ENCODE assay signal across 27 cellular contexts in the genomic region with DNA sequence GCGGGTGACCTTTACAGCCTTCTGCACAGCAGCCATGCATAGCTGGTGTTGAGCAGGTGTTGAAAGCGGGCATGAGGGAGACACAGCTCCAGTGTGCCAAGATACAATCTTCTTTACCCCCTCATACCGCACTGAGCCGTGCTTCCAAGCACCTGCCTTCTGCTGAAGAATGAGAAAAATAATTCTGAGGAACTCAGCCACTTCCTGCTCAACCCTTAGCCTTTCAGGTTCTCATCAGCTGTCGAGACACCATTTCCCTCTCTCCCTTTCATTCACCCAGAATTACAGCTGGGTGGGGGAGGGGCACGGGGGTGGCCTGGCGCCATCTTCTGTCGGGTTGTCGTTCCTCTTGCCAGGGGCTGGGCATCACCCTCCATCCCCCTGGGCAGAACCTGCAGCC. TPM values are rescaled to one million over a fixed set of nuclear protein-coding genes. Genes with fewer than 3 reads are reported as not detected.
"Had no signal": no experiment of that assay in that cellular context is flagged by ENCODE, and none has a peak within 500 bp of the region (broad histone marks: within the 10 kb centered on the region; RNA-seq: fewer than 3 reads in every experiment).

No MANE protein-coding gene starts in this region.

- H3K9me3 Mint-ChIP-seq: activated CD4-positive, alpha-beta T cell treated with anti-CD3 and anti-CD28 coated beads, Interleukin-2, amount 10 ng/mL, durations not matched to agents 7 days and 5 days; endodermal cell; natural killer cell treated with Interleukin-12 subunit alpha and Interleukin-12 subunit beta and Interleukin-15 and Interleukin-18, amount 100 ng/mL, for 72 hours had no signal

- H3K36me3 Mint-ChIP-seq: activated naive CD8-positive, alpha-beta T cell; natural killer cell treated with Interleukin-12 subunit alpha and Interleukin-12 subunit beta and Interleukin-15 and Interleukin-18, amount 100 ng/mL, for 72 hours had no signal

- H3K27me3 Mint-ChIP-seq: activated naive CD8-positive, alpha-beta T cell; natural killer cell treated with Interleukin-12 subunit alpha and Interleukin-12 subunit beta and Interleukin-15 and Interleukin-18, amount 100 ng/mL, for 72 hours had no signal

- DNase-seq: activated CD4-positive, alpha-beta T cell treated with anti-CD3 and anti-CD28 coated beads, Interleukin-2, amount 10 ng/mL, durations not matched to agents 7 days and 5 days; activated CD4-positive, CD25-positive, alpha-beta regulatory T cell; activated effector memory CD4-positive, alpha-beta T cell treated with Interleukin-2 at 50 U/mL for 16 hours; amniotic stem cell; cerebellar nuclear complex; endodermal cell; esophagus squamous epithelium; gastrocnemius medialis; head of caudate nucleus; hypothalamus; left ventricle myocardium superior; mammary epithelial cell; midbrain; ovary; spleen; stimulated activated CD4-positive, alpha-beta T cell treated with anti-CD3 and anti-CD28 coated beads, Interleukin-4, amount 100 ng/mL, for 1 hour; stimulated activated naive CD4-positive, alpha-beta T cell treated with Interleukin-2 at 50 U/mL for 16 hours; SW 1271; T-helper 17 cell; upper lobe of left lung had no signal

- ATAC-seq: gastrocnemius medialis; left ventricle myocardium superior; natural killer cell treated with Interleukin-12 subunit alpha and Interleukin-12 subunit beta and Interleukin-15 and Interleukin-18, amount 100 ng/mL, for 72 hours; T-helper 17 cell had no signal

- H3K4me3 ChIP-seq: breast epithelium, coronary artery, esophagus squamous epithelium, gastrocnemius medialis, ovary, psoas muscle, right atrium auricular region, spleen, thoracic aorta, upper lobe of left lung had no signal

- H3K27ac Mint-ChIP-seq: activated CD4-positive, alpha-beta T cell treated with anti-CD3 and anti-CD28 coated beads, Interleukin-2, amount 10 ng/mL, durations not matched to agents 7 days and 5 days; activated naive CD8-positive, alpha-beta T cell; endodermal cell; natural killer cell treated with Interleukin-12 subunit alpha and Interleukin-12 subunit beta and Interleukin-15 and Interleukin-18, amount 100 ng/mL, for 72 hours; T-helper 17 cell had no signal

- H3K4me3 Mint-ChIP-seq: activated CD4-positive, alpha-beta T cell treated with anti-CD3 and anti-CD28 coated beads, Interleukin-2, amount 10 ng/mL, durations not matched to agents 7 days and 5 days; activated naive CD8-positive, alpha-beta T cell; endodermal cell; natural killer cell treated with Interleukin-12 subunit alpha and Interleukin-12 subunit beta and Interleukin-15 and Interleukin-18, amount 100 ng/mL, for 72 hours; T-helper 17 cell had no signal

- H3K4me1 Mint-ChIP-seq: T-helper 17 cell had no signal

RNA-seq across cellular contexts. Expression of gene COL13A1, which starts 58.6 kb away (rescaled TPM):
- total RNA-seq: activated CD4-positive, alpha-beta T cell treated with anti-CD3 and anti-CD28 coated beads, Interleukin-2, amount 10 ng/mL, durations not matched to agents 7 days and 5 days; natural killer cell treated with Interleukin-12 subunit alpha and Interleukin-12 subunit beta and Interleukin-15 and Interleukin-18, amount 100 ng/mL, for 72 hours; T-helper 17 cell had no signal
